ENCODE assay signal across 22 cellular contexts in the genomic region with DNA sequence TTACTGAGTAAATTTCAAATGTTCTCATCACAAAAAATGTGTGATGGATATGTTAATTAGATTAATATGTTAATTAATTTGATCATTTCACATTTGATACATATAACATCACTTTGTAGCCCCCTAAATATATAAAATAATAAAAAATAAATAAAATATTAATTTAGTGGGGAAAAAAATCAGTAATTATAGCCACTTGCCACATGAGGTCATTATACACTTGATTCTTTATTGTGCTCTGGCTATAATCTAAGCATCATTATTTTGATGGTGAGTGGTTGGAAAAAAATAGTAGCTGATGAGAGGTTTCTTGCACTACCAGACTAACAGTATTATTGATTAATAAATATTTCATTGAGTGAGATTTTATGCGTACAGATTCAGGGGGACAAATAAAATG. TPM values are rescaled to one million over a fixed set of nuclear protein-coding genes. Genes with fewer than 3 reads are reported as not detected.
DNase-seq lines count a peak whose midpoint lies in the region; ATAC-seq, FAIRE-seq and TF ChIP-seq lines count a peak whose summit lies in the region.
"Had no signal": no experiment of that assay in that cellular context is flagged by ENCODE, and none has a peak within 500 bp of the region (broad histone marks: within the 10 kb centered on the region; RNA-seq: fewer than 3 reads in every experiment).

No MANE protein-coding gene starts in this region.

- no peaks in the 10 kb centered on the region for H3K27me3 ChIP-seq in left lung
- H3K27me3 ChIP-seq: esophagus muscularis mucosa, neutrophil had no signal

- H3K36me3 ChIP-seq in left lung: no peaks in the 10 kb centered on the region
- H3K36me3 ChIP-seq: esophagus muscularis mucosa, neutrophil, WERI-Rb-1 had no signal

- no peak for TF ChIP-seq CTCF in left lung (IDR thresholded peaks at IDR 0.05)

- intact Hi-C loops in left lung (cut with DNase I): no loop called here

- H3K27ac ChIP-seq in left lung: no peak overlapping the region
- H3K27ac ChIP-seq: esophagus muscularis mucosa, neutrophil, WERI-Rb-1 had no signal

- no peaks in the 10 kb centered on the region for H3K9me3 ChIP-seq in left lung
- H3K9me3 ChIP-seq: esophagus muscularis mucosa, neutrophil had no signal

- H3K4me1 ChIP-seq in left lung: no peaks in the 10 kb centered on the region
- H3K4me1 ChIP-seq: esophagus muscularis mucosa had no signal

- no peak for ATAC-seq in left lung
- ATAC-seq: GM12878; right cardiac atrium; stimulated activated effector memory CD8-positive, alpha-beta T cell treated with anti-CD3 and anti-CD28 coated beads, Interleukin-12 subunit alpha, Interleukin-12 subunit beta, amount 100 ng/mL, for 72 hours had no signal

- FAIRE-seq in G401.6 (lab: Jason Lieb, UNC): peak; percentile 25
- FAIRE-seq: GM12878 had no signal

- H3K4me3 ChIP-seq in left lung: no peak overlapping the region
- H3K4me3 ChIP-seq: esophagus muscularis mucosa, GM12878 had no signal

- DNase-seq in AG08396 (ENCODE audit: low spot score): peak; percentile 17
- DNase-seq in RKO (ENCODE audit: low spot score): peak; percentile 15
- peak; percentile 6 for DNase-seq in hepatic stellate cell (ENCODE audit: low spot score)
- no peak for DNase-seq in SKM-1 (lab: John Stamatoyannopoulos, UW; ENCODE audit: unreplicated experiment)
- no peak for DNase-seq in left lung
- DNase-seq in NCI-H2171 treated with DMSO at 0.1 percent for 48 hours (lab: John Stamatoyannopoulos, UW): no peak
- DNase-seq: activated CD4-positive, alpha-beta T cell treated with anti-CD3 and anti-CD28 coated beads, Interleukin-2, amount 50 U/mL, for 4 hours; activated naive CD4-positive, alpha-beta T cell treated with Interleukin-2 at 50 U/mL for 16 hours; anterior cingulate cortex; effector CD8-positive, alpha-beta T cell; HCEC 1CT; MV-4-11; NCI-H2029 treated with DMSO at 0.1 percent for 48 hours; NCI-H524 treated with DMSO at 0.1 percent for 48 hours; right cardiac atrium; SHP77; WERI-Rb-1 had no signal

RNA-seq across cellular contexts. Expression of a gene that starts 57.4 kb away (rescaled TPM):
- 10 to 100 TPM; 17.5 to 17.9 TPM for total RNA-seq in left lung

Comparison
In these comparisons a context has a peak if more than half of its experiments do, and no peak if none do; other contexts are left out.
1. DNase-seq: peak in AG08396 (single experiment), RKO (single experiment) and hepatic stellate cell (single experiment); none in SKM-1 (single experiment), left lung (0 of 2) and NCI-H2171 treated with DMSO at 0.1 percent for 48 hours (single experiment).